Comparison of ENCODE assay signal across 21 cellular contexts in genomic region chr11:12389676-12390075, GRCh38. TPM values are rescaled to one million over a fixed set of nuclear protein-coding genes. Genes with fewer than 3 reads are reported as not detected.
DNase-seq lines count a peak whose midpoint lies in the region; ATAC-seq, FAIRE-seq and TF ChIP-seq lines count a peak whose summit lies in the region.
"Had no signal": no experiment of that assay in that cellular context is flagged by ENCODE, and none has a peak within 500 bp of the region (broad histone marks: within the 10 kb centered on the region; RNA-seq: fewer than 3 reads in every experiment).

No MANE protein-coding gene starts in this region.

- no peak for ATAC-seq in HG02973 (IDR thresholded peaks at IDR 0.05; ENCODE audit: unreplicated experiment)
- ATAC-seq in HG03439 (IDR thresholded peaks at IDR 0.05; ENCODE audit: unreplicated experiment) = no peak
- ATAC-seq: gastrocnemius medialis, T-helper 17 cell had no signal

- H3K4me1 Mint-ChIP-seq in type B pancreatic cell (ENCODE audit: unreplicated experiment) = peaks cover 34% of the 10 kb centered on the region
- H3K4me1 Mint-ChIP-seq: central memory CD8-positive, alpha-beta T cell; T-helper 17 cell had no signal

- H3K4me3 ChIP-seq in bronchial epithelial cell (ENCODE audit: low read depth, low read length) (no peak overlapping the region), muscle layer of colon (ENCODE audit: low read depth in 1 of 2, low read length in 2 of 2) (no peak overlapping the region)
- H3K4me3 ChIP-seq: A549, gastrocnemius medialis, HAP-1, left ventricle myocardium inferior had no signal

- peak; percentile 93 for FAIRE-seq in bronchial epithelial cell (lab: Jason Lieb, UNC)
- FAIRE-seq: A549 had no signal

- H3K9me3 Mint-ChIP-seq in type B pancreatic cell = peaks cover 8% of the 10 kb centered on the region
- H3K9me3 Mint-ChIP-seq: activated T-helper 2 cell treated with anti-CD3 and anti-CD28 coated beads, Interferon-gamma antibody, Interleukin-2, Interleukin-4, amounts not matched to agents 10 μg/mL and 5 μg/mL and 100 μg/mL, durations not matched to agents 14 hours and 24 hours and 36 hours; central memory CD8-positive, alpha-beta T cell had no signal

- H3K9me3 ChIP-seq in muscle layer of colon (ENCODE audit: low read length) = no peaks in the 10 kb centered on the region
- H3K9me3 ChIP-seq: A549, gastrocnemius medialis, HAP-1, left ventricle myocardium inferior had no signal

- no peaks in the 10 kb centered on the region for H3K27me3 Mint-ChIP-seq in type B pancreatic cell

- H3K4me1 ChIP-seq in muscle layer of colon (ENCODE audit: insufficient read depth, low read length) = peaks cover 61% of the 10 kb centered on the region
- H3K4me1 ChIP-seq: HAP-1 had no signal

- TF ChIP-seq CTCF in bronchial epithelial cell (IDR thresholded peaks at IDR 0.05; ENCODE audit: insufficient read depth, low read length, severe bottlenecking) (no peak), type B pancreatic cell (conservative IDR thresholded peaks at IDR 0.05) (no peak)

- DNase-seq in NCI-H2171 treated with DMSO at 0.1 percent for 48 hours (lab: John Stamatoyannopoulos, UW) = peak; percentile 4
- DNase-seq in NCI-H2171 (lab: John Stamatoyannopoulos, UW) = no peak
- peak; percentile 99 for DNase-seq in bronchial epithelial cell (ENCODE audit: low read depth)
- no peak for DNase-seq in type B pancreatic cell (ENCODE audit: extremely low spot score, unreplicated experiment)
- DNase-seq in NCI-H2081 treated with DMSO at 0.1 percent for 48 hours (lab: John Stamatoyannopoulos, UW) = no peak
- DNase-seq: activated CD4-positive, CD25-positive, alpha-beta regulatory T cell; DMS153; gastrocnemius medialis; Karpas-422; left ventricle myocardium inferior; NCI-H1105 treated with DMSO at 0.1 percent for 48 hours; posterior cingulate gyrus; SHP77; T-helper 17 cell had no signal

- H3K27me3 ChIP-seq in bronchial epithelial cell (ENCODE audit: control insufficient read depth, insufficient read depth, low read length) (no peaks in the 10 kb centered on the region), muscle layer of colon (ENCODE audit: control insufficient read depth in 1 of 2, insufficient read depth in 2 of 2, low read length in 2 of 2) (no peaks in the 10 kb centered on the region)
- H3K27me3 ChIP-seq: gastrocnemius medialis had no signal

- H3K27ac ChIP-seq in muscle layer of colon (ENCODE audit: low read depth, low read length) = peak overlapping the region; percentile 91
- H3K27ac ChIP-seq: A549, gastrocnemius medialis had no signal

- H3K4me3 Mint-ChIP-seq in type B pancreatic cell = peak overlapping the region; percentile 15
- H3K4me3 Mint-ChIP-seq: central memory CD8-positive, alpha-beta T cell; T-helper 17 cell had no signal

- H3K27ac Mint-ChIP-seq in type B pancreatic cell = peak overlapping the region; percentile 65
- H3K27ac Mint-ChIP-seq: activated T-helper 2 cell treated with anti-CD3 and anti-CD28 coated beads, Interferon-gamma antibody, Interleukin-2, Interleukin-4, amounts not matched to agents 10 μg/mL and 5 μg/mL and 100 μg/mL, durations not matched to agents 14 hours and 24 hours and 36 hours; T-helper 17 cell had no signal

- H3K9ac ChIP-seq in muscle layer of colon (ENCODE audit: low read length) = peak overlapping the region; percentile 46

- H3K36me3 Mint-ChIP-seq in type B pancreatic cell = peaks cover 12% of the 10 kb centered on the region

- H3K36me3 ChIP-seq in bronchial epithelial cell (ENCODE audit: control insufficient read depth, insufficient read depth, low read length) (peaks cover 1% of the 10 kb centered on the region), muscle layer of colon (ENCODE audit: insufficient read depth, low read length) (no peaks in the 10 kb centered on the region)
- H3K36me3 ChIP-seq: gastrocnemius medialis, HAP-1, left ventricle myocardium inferior had no signal

RNA-seq across cellular contexts. Expression of gene PARVA, which starts 12.3 kb away (rescaled TPM):
- total RNA-seq in bronchial epithelial cell (7.6 and 9.3 TPM in 2 replicates), type B pancreatic cell (ENCODE audit: low replicate concordance) (32.3 and 49.4 TPM in 2 replicates)
- total RNA-seq: activated T-helper 2 cell treated with anti-CD3 and anti-CD28 coated beads, Interferon-gamma antibody, Interleukin-2, Interleukin-4, amounts not matched to agents 10 μg/mL and 5 μg/mL and 100 μg/mL, durations not matched to agents 14 hours and 24 hours and 36 hours had no signal

Comparison
In these comparisons a context has a peak if more than half of its experiments do, and no peak if none do; other contexts are left out.
1. DNase-seq: peak in NCI-H2171 treated with DMSO at 0.1 percent for 48 hours (single experiment) and bronchial epithelial cell (single experiment); none in NCI-H2171 (single experiment), type B pancreatic cell (single experiment) and NCI-H2081 treated with DMSO at 0.1 percent for 48 hours (single experiment).